ENCODE assay signal across 27 cellular contexts in the genomic region with DNA sequence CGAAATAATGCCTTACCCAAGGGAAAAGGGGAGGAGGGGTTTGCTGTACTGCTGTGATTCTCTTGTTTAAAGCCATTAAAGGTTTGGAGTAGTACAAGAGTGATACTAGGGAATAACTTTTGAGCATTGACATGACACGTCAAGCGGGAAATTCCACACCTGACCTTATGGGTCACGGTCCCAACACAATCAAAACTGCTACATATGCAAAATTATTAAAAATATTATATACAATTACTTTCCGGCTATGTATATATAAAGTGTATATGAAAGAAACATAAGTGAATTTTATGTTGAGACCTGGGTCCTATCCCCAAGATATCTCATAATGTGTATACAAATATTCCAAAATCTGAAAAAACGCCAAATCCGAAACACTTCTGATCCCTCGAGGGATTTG.
"Had no signal": no experiment of that assay in that cellular context is flagged by ENCODE, and none has a peak within 500 bp of the region (broad histone marks: within the 10 kb centered on the region; RNA-seq: fewer than 3 reads in every experiment).

No MANE protein-coding gene starts in this region.

- DNase-seq: dermis blood vessel endothelial cell; dorsolateral prefrontal cortex; effector CD4-positive, alpha-beta T cell; effector memory CD4-positive, alpha-beta T cell; endodermal cell; erythroblast; esophagus squamous epithelium; foreskin fibroblast; foreskin melanocyte; gastrocnemius medialis; glutamatergic neuron; head of caudate nucleus; heart right ventricle; hippocampal formation; left cardiac atrium; left lung; left ventricle myocardium superior; lower lobe of right lung; mesendoderm; midbrain had no signal

- FAIRE-seq: colon, endometrium, islet of Langerhans, keratinocyte had no signal

- H3K9me3 ChIP-seq: esophagus squamous epithelium, gastrocnemius medialis, heart right ventricle, left lung, lower lobe of right lung had no signal

- H3K27me3 ChIP-seq: dorsolateral prefrontal cortex, esophagus squamous epithelium, gastrocnemius medialis, heart right ventricle, left lung had no signal

- H3K27ac ChIP-seq: coronary artery, dorsolateral prefrontal cortex, epithelial cell of prostate, esophagus squamous epithelium, gastrocnemius medialis, left lung, lower lobe of right lung had no signal

- H3K36me3 ChIP-seq: esophagus squamous epithelium, gastrocnemius medialis, heart right ventricle, left lung, lower lobe of right lung had no signal

- ATAC-seq: esophagus mucosa, gastrocnemius medialis, heart right ventricle, left cardiac atrium, left lung, left ventricle myocardium superior, lower lobe of right lung had no signal

- H3K4me3 ChIP-seq: coronary artery, dorsolateral prefrontal cortex, esophagus squamous epithelium, gastrocnemius medialis, heart right ventricle, left lung, lower lobe of right lung had no signal
